ENCODE assay signal across 36 cellular contexts in genomic region chr2:178474560-178474959, GRCh38.
"Had no signal": no experiment of that assay in that cellular context is flagged by ENCODE, and none has a peak within 500 bp of the region (broad histone marks: within the 10 kb centered on the region; RNA-seq: fewer than 3 reads in every experiment).

No MANE protein-coding gene starts in this region.

- H3K27ac ChIP-seq: adrenal gland, body of pancreas, brain microvascular endothelial cell, breast epithelium, VCaP had no signal

- ATAC-seq: activated CD4-positive, alpha-beta T cell treated with anti-CD3 and anti-CD28 coated beads for 36 hours; activated CD4-positive, CD25-positive, alpha-beta regulatory T cell treated with anti-CD3 and anti-CD28 coated beads, Interleukin-2, amount 50 U/mL, for 24 hours; activated CD8-positive, alpha-beta T cell treated with anti-CD3 and anti-CD28 coated beads for 36 hours; activated naive CD4-positive, alpha-beta T cell treated with anti-CD3 and anti-CD28 coated beads, Interleukin-2, amount 50 U/mL, for 72 hours; activated T-cell treated with anti-CD3 and anti-CD28 coated beads, Interleukin-2, amount 50 U/mL, for 4 hours; activated T-cell treated with anti-CD3 and anti-CD28 coated beads, Interleukin-2, amount 50 U/mL, for 72 hours; activated T-helper 17 cell treated with anti-CD3 and anti-CD28 coated beads, Interleukin-2, amount 50 U/mL, for 72 hours; body of pancreas; T-cell had no signal

- DNase-seq: activated CD4-positive, alpha-beta T cell treated with anti-CD3 and anti-CD28 coated beads for 1 hour; activated CD4-positive, alpha-beta T cell treated with anti-CD3 and anti-CD28 coated beads for 36 hours; activated CD4-positive, alpha-beta T cell treated with anti-CD3 and anti-CD28 coated beads for 48 hours; activated CD4-positive, alpha-beta T cell treated with anti-CD3 and anti-CD28 coated beads, Interleukin-2, amount 10 ng/mL, durations not matched to agents 7 days and 5 days; activated CD4-positive, alpha-beta T cell treated with anti-CD3 and anti-CD28 coated beads, Interleukin-2, amount 50 U/mL, for 48 hours; activated CD4-positive, CD25-positive, alpha-beta regulatory T cell; activated CD8-positive, alpha-beta memory T cell treated with anti-CD3 and anti-CD28 coated beads, Interleukin-2, amount 50 U/mL, for 4 hours; activated CD8-positive, alpha-beta T cell treated with anti-CD3 and anti-CD28 coated beads for 36 hours; activated effector memory CD4-positive, alpha-beta T cell treated with anti-CD3 and anti-CD28 coated beads, Interleukin-2, amount 50 U/mL, for 16 hours; activated gamma-delta T cell treated with Interleukin-2 at 50 U/mL for 16 hours; activated naive CD4-positive, alpha-beta T cell; activated naive CD4-positive, alpha-beta T cell treated with anti-CD3 and anti-CD28 coated beads for 36 hours; activated naive CD4-positive, alpha-beta T cell treated with anti-CD3 and anti-CD28 coated beads, Interleukin-2, amount 50 U/mL, for 16 hours; activated naive CD8-positive, alpha-beta T cell treated with anti-CD3 and anti-CD28 coated beads for 36 hours; activated T-cell treated with anti-CD3 and anti-CD28 coated beads for 4 hours; activated T-cell treated with anti-CD3 and anti-CD28 coated beads, Interleukin-2, amount 50 U/mL, for 1 hour; activated T-cell treated with anti-CD3 and anti-CD28 coated beads, Interleukin-2, amount 50 U/mL, for 4 hours; activated T-cell treated with anti-CD3 and anti-CD28 coated beads, Interleukin-2, amount 50 U/mL, for 72 hours; amniotic stem cell; aorta; body of pancreas; brain microvascular endothelial cell; central memory CD4-positive, alpha-beta T cell; T-cell; T-helper 2 cell; T-helper 9 cell had no signal

- H3K4me1 ChIP-seq: breast epithelium had no signal

- H3K4me3 ChIP-seq: adrenal gland, body of pancreas, breast epithelium had no signal

- H3K36me3 ChIP-seq: adrenal gland, brain microvascular endothelial cell, breast epithelium had no signal

- H3K9me3 ChIP-seq: adrenal gland, body of pancreas, breast epithelium had no signal

- FAIRE-seq: astrocyte, TTC549 had no signal

- H3K36me3 Mint-ChIP-seq: T-cell had no signal

- H3K27ac Mint-ChIP-seq: activated CD4-positive, alpha-beta T cell treated with anti-CD3 and anti-CD28 coated beads for 36 hours; activated CD4-positive, alpha-beta T cell treated with anti-CD3 and anti-CD28 coated beads, Interleukin-2, amount 10 ng/mL, durations not matched to agents 7 days and 5 days; activated CD8-positive, alpha-beta T cell treated with anti-CD3 and anti-CD28 coated beads for 36 hours; activated naive CD4-positive, alpha-beta T cell treated with anti-CD3 and anti-CD28 coated beads for 36 hours; activated naive CD4-positive, alpha-beta T cell treated with anti-CD3 and anti-CD28 coated beads, Interleukin-2, amount 50 U/mL, for 72 hours; activated naive CD8-positive, alpha-beta T cell treated with anti-CD3 and anti-CD28 coated beads for 36 hours; activated T-cell treated with anti-CD3 and anti-CD28 coated beads, Interleukin-2, amount 50 U/mL, for 72 hours; activated T-helper 1 cell treated with anti-CD3 and anti-CD28 coated beads, Interleukin-12 subunit alpha, Interleukin-12 subunit beta, Interleukin-2, Interleukin-4 antibody, amounts not matched to agents 30 ng/mL and 10 ng/mL and 1 ng/mL, durations not matched to agents 14 hours and 24 hours and 36 hours; activated T-helper 17 cell treated with anti-CD3 and anti-CD28 coated beads, Interleukin-2, amount 50 U/mL, for 72 hours; T-cell; T-helper 2 cell treated with Interferon-gamma antibody and Interleukin-4, amounts not matched to agents 5 μg/mL and 100 μg/mL, for 36 hours had no signal

- H3K9me3 Mint-ChIP-seq: activated CD4-positive, alpha-beta T cell treated with anti-CD3 and anti-CD28 coated beads, Interleukin-2, amount 10 ng/mL, durations not matched to agents 7 days and 5 days; activated CD8-positive, alpha-beta T cell treated with anti-CD3 and anti-CD28 coated beads for 36 hours; activated naive CD4-positive, alpha-beta T cell treated with anti-CD3 and anti-CD28 coated beads for 36 hours; activated naive CD4-positive, alpha-beta T cell treated with anti-CD3 and anti-CD28 coated beads, Interleukin-2, amount 50 U/mL, for 72 hours; activated naive CD8-positive, alpha-beta T cell treated with anti-CD3 and anti-CD28 coated beads for 36 hours; activated T-cell treated with anti-CD3 and anti-CD28 coated beads, Interleukin-2, amount 50 U/mL, for 4 hours; activated T-cell treated with anti-CD3 and anti-CD28 coated beads, Interleukin-2, amount 50 U/mL, for 72 hours; activated T-helper 1 cell treated with anti-CD3 and anti-CD28 coated beads, Interleukin-12 subunit alpha, Interleukin-12 subunit beta, Interleukin-2, Interleukin-4 antibody, amounts not matched to agents 30 ng/mL and 10 ng/mL and 1 ng/mL, durations not matched to agents 14 hours and 24 hours and 36 hours; activated T-helper 17 cell treated with anti-CD3 and anti-CD28 coated beads, Interleukin-2, amount 50 U/mL, for 72 hours; T-cell; T-helper 2 cell treated with Interferon-gamma antibody and Interleukin-4, amounts not matched to agents 5 μg/mL and 100 μg/mL, for 36 hours had no signal

- H3K4me3 Mint-ChIP-seq: activated CD4-positive, alpha-beta T cell treated with anti-CD3 and anti-CD28 coated beads for 36 hours; activated CD4-positive, alpha-beta T cell treated with anti-CD3 and anti-CD28 coated beads, Interleukin-2, amount 10 ng/mL, durations not matched to agents 7 days and 5 days; activated CD8-positive, alpha-beta T cell treated with anti-CD3 and anti-CD28 coated beads for 36 hours; activated naive CD4-positive, alpha-beta T cell treated with anti-CD3 and anti-CD28 coated beads for 36 hours; activated naive CD8-positive, alpha-beta T cell treated with anti-CD3 and anti-CD28 coated beads for 36 hours; activated T-cell treated with anti-CD3 and anti-CD28 coated beads, Interleukin-2, amount 50 U/mL, for 4 hours; activated T-cell treated with anti-CD3 and anti-CD28 coated beads, Interleukin-2, amount 50 U/mL, for 72 hours; activated T-helper 1 cell treated with anti-CD3 and anti-CD28 coated beads, Interleukin-12 subunit alpha, Interleukin-12 subunit beta, Interleukin-2, Interleukin-4 antibody, amounts not matched to agents 30 ng/mL and 10 ng/mL and 1 ng/mL, durations not matched to agents 14 hours and 24 hours and 36 hours; activated T-helper 17 cell treated with anti-CD3 and anti-CD28 coated beads, Interleukin-2, amount 50 U/mL, for 72 hours; T-cell; T-helper 2 cell treated with Interferon-gamma antibody and Interleukin-4, amounts not matched to agents 5 μg/mL and 100 μg/mL, for 36 hours had no signal

- H3K4me1 Mint-ChIP-seq: activated T-helper 17 cell treated with anti-CD3 and anti-CD28 coated beads, Interleukin-2, amount 50 U/mL, for 72 hours had no signal

- H3K27me3 ChIP-seq: adrenal gland, body of pancreas, brain microvascular endothelial cell, breast epithelium had no signal

- H3K27me3 Mint-ChIP-seq: activated CD4-positive, alpha-beta T cell treated with anti-CD3 and anti-CD28 coated beads for 36 hours; activated CD4-positive, alpha-beta T cell treated with anti-CD3 and anti-CD28 coated beads, Interleukin-2, amount 10 ng/mL, durations not matched to agents 7 days and 5 days; activated CD8-positive, alpha-beta T cell treated with anti-CD3 and anti-CD28 coated beads for 36 hours; activated naive CD8-positive, alpha-beta T cell treated with anti-CD3 and anti-CD28 coated beads for 36 hours; activated T-helper 17 cell treated with anti-CD3 and anti-CD28 coated beads, Interleukin-2, amount 50 U/mL, for 72 hours; T-cell had no signal
